Comparison of ENCODE assay signal across 21 cellular contexts in the genomic region with DNA sequence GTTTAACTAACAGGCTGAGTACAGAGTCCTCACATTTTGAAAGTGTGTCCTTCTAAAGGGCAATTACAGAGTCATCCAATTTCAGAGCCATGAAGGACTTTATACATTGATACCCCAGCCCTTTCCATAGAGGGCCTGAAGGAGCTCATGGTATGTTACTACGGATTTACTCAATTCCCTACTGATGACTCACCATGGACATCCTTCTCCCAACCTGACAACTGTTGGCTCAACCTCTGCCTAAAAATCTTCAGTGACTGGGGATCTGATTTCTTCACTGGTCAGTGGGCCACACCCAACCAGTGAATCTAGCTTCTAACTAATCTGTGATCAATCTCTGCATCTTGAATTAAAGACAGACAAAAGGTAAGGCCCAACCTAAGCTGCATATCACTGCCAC.
A peak's percentile ranks its signal among the peaks of the same experiment; 100 is the strongest.
DNase-seq lines count a peak whose midpoint lies in the region; ATAC-seq and TF ChIP-seq lines count a peak whose summit lies in the region.
"Had no signal": no experiment of that assay in that cellular context is flagged by ENCODE, and none has a peak within 500 bp of the region (broad histone marks: within the 10 kb centered on the region; RNA-seq: fewer than 3 reads in every experiment).

No MANE protein-coding gene starts in this region.

- H3K27ac ChIP-seq in CD4-positive, CD25-positive, alpha-beta regulatory T cell (ENCODE audit: insufficient read depth, low read length, poor library complexity, severe bottlenecking), result peak overlapping the region; percentile 37
- H3K27ac ChIP-seq in GM23338 (ENCODE audit: low read depth), result no peak overlapping the region
- H3K27ac ChIP-seq: 22Rv1, epithelial cell of prostate, gastrocnemius medialis, psoas muscle, stomach had no signal

- peaks cover 41% of the 10 kb centered on the region for H3K36me3 Mint-ChIP-seq in T-helper 1 cell treated with Interleukin-12 subunit alpha and Interleukin-12 subunit beta and Interleukin-4 antibody, amounts not matched to agents 30 μg/mL and 1 μg/mL, for 36 hours (ENCODE audit: low read depth)
- peaks cover 5% of the 10 kb centered on the region for H3K36me3 Mint-ChIP-seq in CD4-positive, CD25-positive, alpha-beta regulatory T cell
- no peaks in the 10 kb centered on the region for H3K36me3 Mint-ChIP-seq in GM23338 (ENCODE audit: low read depth)

- H4K20me1 ChIP-seq in GM23338 (replicated peaks; ENCODE audit: insufficient read depth), result no peaks in the 10 kb centered on the region

- H3K4me3 ChIP-seq in CD4-positive, CD25-positive, alpha-beta regulatory T cell (ENCODE audit: low read depth, low read length), result peak overlapping the region; percentile 23
- no peak overlapping the region for H3K4me3 ChIP-seq in fibroblast of mammary gland (ENCODE audit: control insufficient read depth, low read depth, low read length)
- H3K4me3 ChIP-seq in GM23338, result no peak overlapping the region
- H3K4me3 ChIP-seq: gastrocnemius medialis, psoas muscle, stomach had no signal

- H3K4me2 ChIP-seq in GM23338, result no peak overlapping the region

- no peak for TF ChIP-seq CTCF in fibroblast of mammary gland (conservative IDR thresholded peaks at IDR 0.05; ENCODE audit: control insufficient read depth, insufficient read depth, low read depth, low read length)
- no peak for TF ChIP-seq CTCF in GM23338 (conservative IDR thresholded peaks at IDR 0.05; ENCODE audit: low read depth in 2 of 2)

- peak overlapping the region; percentile 58 for H3K27ac Mint-ChIP-seq in T-helper 1 cell treated with Interleukin-12 subunit alpha and Interleukin-12 subunit beta and Interleukin-4 antibody, amounts not matched to agents 30 μg/mL and 1 μg/mL, for 36 hours
- H3K27ac Mint-ChIP-seq in CD4-positive, CD25-positive, alpha-beta regulatory T cell, result peak overlapping the region; percentile 95 to 100 (median 97)
- H3K27ac Mint-ChIP-seq in GM23338, result no peak overlapping the region
- H3K27ac Mint-ChIP-seq: H9 had no signal

- H3K27me3 ChIP-seq in CD4-positive, CD25-positive, alpha-beta regulatory T cell (ENCODE audit: control insufficient read depth, insufficient read depth, low read length), result no peaks in the 10 kb centered on the region
- H3K27me3 ChIP-seq in GM23338 (ENCODE audit: insufficient read depth), result no peaks in the 10 kb centered on the region
- H3K27me3 ChIP-seq: gastrocnemius medialis, stomach had no signal

- H3K36me3 ChIP-seq in CD4-positive, CD25-positive, alpha-beta regulatory T cell (ENCODE audit: control insufficient read depth, insufficient read depth, low read length), result no peaks in the 10 kb centered on the region
- H3K36me3 ChIP-seq in GM23338 (ENCODE audit: insufficient read depth), result no peaks in the 10 kb centered on the region
- H3K36me3 ChIP-seq: gastrocnemius medialis, stomach had no signal

- DNase-seq in T-helper 1 cell (no peak), RPMI7951 (ENCODE audit: low read depth) (peak; percentile 29), fibroblast of mammary gland (ENCODE audit: low read depth) (peak; percentile 14), GM23338 (ENCODE audit: low spot score) (no peak), NCI-H69 (lab: John Stamatoyannopoulos, UW) (no peak)
- no peak for DNase-seq in CD4-positive, CD25-positive, alpha-beta regulatory T cell
- DNase-seq: caudate nucleus; gastrocnemius medialis; H9; left colon; NCI-H146; NCI-H82; psoas muscle; small intestine; stimulated activated CD4-positive, alpha-beta T cell treated with anti-CD3 and anti-CD28 coated beads, Interleukin-2, amount 100 ng/mL, for 48 hours; stomach had no signal

- peaks cover 14% of the 10 kb centered on the region; the same call in 1 of the 2 replicates for H3K9me2 ChIP-seq in GM23338 (ENCODE audit: insufficient read depth)

- peaks cover 73% of the 10 kb centered on the region for H3K4me1 ChIP-seq in CD4-positive, CD25-positive, alpha-beta regulatory T cell (ENCODE audit: control insufficient read depth, insufficient read depth, low read length, poor library complexity, severe bottlenecking)
- H3K4me1 ChIP-seq in GM23338 (ENCODE audit: insufficient read depth), result peaks cover 16% of the 10 kb centered on the region
- H3K4me1 ChIP-seq: gastrocnemius medialis, psoas muscle, stomach had no signal

- peaks cover 65% of the 10 kb centered on the region for H3K4me1 Mint-ChIP-seq in T-helper 1 cell treated with Interleukin-12 subunit alpha and Interleukin-12 subunit beta and Interleukin-4 antibody, amounts not matched to agents 30 μg/mL and 1 μg/mL, for 36 hours (ENCODE audit: low read depth)
- peaks cover 33 to 91% (median 70%) of the 10 kb centered on the region in 4 donors for H3K4me1 Mint-ChIP-seq in CD4-positive, CD25-positive, alpha-beta regulatory T cell
- H3K4me1 Mint-ChIP-seq in GM23338, result peaks cover 19% of the 10 kb centered on the region

- no peaks in the 10 kb centered on the region for H3K79me2 ChIP-seq in GM23338 (replicated peaks; ENCODE audit: insufficient read depth)

- no peaks in the 10 kb centered on the region for H3F3A ChIP-seq in GM23338 (replicated peaks; ENCODE audit: low read depth)

- H3K9me3 ChIP-seq in CD4-positive, CD25-positive, alpha-beta regulatory T cell (ENCODE audit: control insufficient read depth in 2 of 2, low read length in 2 of 2), result peaks cover 4% of the 10 kb centered on the region in 2 experiments
- H3K9me3 ChIP-seq: gastrocnemius medialis, psoas muscle, stomach had no signal

- no peak overlapping the region for H3K4me3 Mint-ChIP-seq in T-helper 1 cell treated with Interleukin-12 subunit alpha and Interleukin-12 subunit beta and Interleukin-4 antibody, amounts not matched to agents 30 μg/mL and 1 μg/mL, for 36 hours
- peak overlapping the region; percentile 10 to 59 (median 47) for H3K4me3 Mint-ChIP-seq in CD4-positive, CD25-positive, alpha-beta regulatory T cell
- H3K4me3 Mint-ChIP-seq in GM23338, result no peak overlapping the region
- H3K4me3 Mint-ChIP-seq: H9, neural crest cell had no signal

- no peaks in the 10 kb centered on the region for H3K27me3 Mint-ChIP-seq in T-helper 1 cell treated with Interleukin-12 subunit alpha and Interleukin-12 subunit beta and Interleukin-4 antibody, amounts not matched to agents 30 μg/mL and 1 μg/mL, for 36 hours (ENCODE audit: low read depth)
- H3K27me3 Mint-ChIP-seq in CD4-positive, CD25-positive, alpha-beta regulatory T cell, result no peaks in the 10 kb centered on the region
- peaks cover 1% of the 10 kb centered on the region for H3K27me3 Mint-ChIP-seq in GM23338 (ENCODE audit: insufficient read depth, low read depth, poor library complexity)

- no peak overlapping the region for H2AFZ ChIP-seq in GM23338

- ATAC-seq in CD4-positive, CD25-positive, alpha-beta regulatory T cell (ENCODE audit: low read depth in 2 of 2), result no peak
- no peak for ATAC-seq in HG02970 (IDR thresholded peaks at IDR 0.05; ENCODE audit: low FRiP score, unreplicated experiment)
- no peak for ATAC-seq in GM23338
- ATAC-seq: gastrocnemius medialis, left colon, psoas muscle had no signal

- H3K9me3 Mint-ChIP-seq in T-helper 1 cell treated with Interleukin-12 subunit alpha and Interleukin-12 subunit beta and Interleukin-4 antibody, amounts not matched to agents 30 μg/mL and 1 μg/mL, for 36 hours, result peaks cover 14% of the 10 kb centered on the region
- H3K9me3 Mint-ChIP-seq in CD4-positive, CD25-positive, alpha-beta regulatory T cell, result peaks cover 2 to 17% (median 6%) of the 10 kb centered on the region in 7 donors
- H3K9me3 Mint-ChIP-seq in GM23338, result no peaks in the 10 kb centered on the region

TF ChIP-seq in GM23338, 12 proteins besides CTCF, POLR2A, EP300 and RAD21 (continues in another document):
- TF ChIP-seq STAT1 (IDR thresholded peaks at IDR 0.05; ENCODE audit: unreplicated experiment) (no peak), ZNF331 (CRISPR knock-in tag; IDR thresholded peaks at IDR 0.05; ENCODE audit: low read depth) (no peak), EZH2 (IDR thresholded peaks at IDR 0.05; ENCODE audit: low read depth, unreplicated experiment) (no peak), CREB1 (CRISPR knock-in tag; IDR thresholded peaks at IDR 0.05; ENCODE audit: low read depth) (no peak)
- TF ChIP-seq, protein P1, sequence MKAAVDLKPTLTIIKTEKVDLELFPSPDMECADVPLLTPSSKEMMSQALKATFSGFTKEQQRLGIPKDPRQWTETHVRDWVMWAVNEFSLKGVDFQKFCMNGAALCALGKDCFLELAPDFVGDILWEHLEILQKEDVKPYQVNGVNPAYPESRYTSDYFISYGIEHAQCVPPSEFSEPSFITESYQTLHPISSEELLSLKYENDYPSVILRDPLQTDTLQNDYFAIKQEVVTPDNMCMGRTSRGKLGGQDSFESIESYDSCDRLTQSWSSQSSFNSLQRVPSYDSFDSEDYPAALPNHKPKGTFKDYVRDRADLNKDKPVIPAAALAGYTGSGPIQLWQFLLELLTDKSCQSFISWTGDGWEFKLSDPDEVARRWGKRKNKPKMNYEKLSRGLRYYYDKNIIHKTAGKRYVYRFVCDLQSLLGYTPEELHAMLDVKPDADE (IDR thresholded peaks at IDR 0.05), result no peak
- TF ChIP-seq, protein P2, sequence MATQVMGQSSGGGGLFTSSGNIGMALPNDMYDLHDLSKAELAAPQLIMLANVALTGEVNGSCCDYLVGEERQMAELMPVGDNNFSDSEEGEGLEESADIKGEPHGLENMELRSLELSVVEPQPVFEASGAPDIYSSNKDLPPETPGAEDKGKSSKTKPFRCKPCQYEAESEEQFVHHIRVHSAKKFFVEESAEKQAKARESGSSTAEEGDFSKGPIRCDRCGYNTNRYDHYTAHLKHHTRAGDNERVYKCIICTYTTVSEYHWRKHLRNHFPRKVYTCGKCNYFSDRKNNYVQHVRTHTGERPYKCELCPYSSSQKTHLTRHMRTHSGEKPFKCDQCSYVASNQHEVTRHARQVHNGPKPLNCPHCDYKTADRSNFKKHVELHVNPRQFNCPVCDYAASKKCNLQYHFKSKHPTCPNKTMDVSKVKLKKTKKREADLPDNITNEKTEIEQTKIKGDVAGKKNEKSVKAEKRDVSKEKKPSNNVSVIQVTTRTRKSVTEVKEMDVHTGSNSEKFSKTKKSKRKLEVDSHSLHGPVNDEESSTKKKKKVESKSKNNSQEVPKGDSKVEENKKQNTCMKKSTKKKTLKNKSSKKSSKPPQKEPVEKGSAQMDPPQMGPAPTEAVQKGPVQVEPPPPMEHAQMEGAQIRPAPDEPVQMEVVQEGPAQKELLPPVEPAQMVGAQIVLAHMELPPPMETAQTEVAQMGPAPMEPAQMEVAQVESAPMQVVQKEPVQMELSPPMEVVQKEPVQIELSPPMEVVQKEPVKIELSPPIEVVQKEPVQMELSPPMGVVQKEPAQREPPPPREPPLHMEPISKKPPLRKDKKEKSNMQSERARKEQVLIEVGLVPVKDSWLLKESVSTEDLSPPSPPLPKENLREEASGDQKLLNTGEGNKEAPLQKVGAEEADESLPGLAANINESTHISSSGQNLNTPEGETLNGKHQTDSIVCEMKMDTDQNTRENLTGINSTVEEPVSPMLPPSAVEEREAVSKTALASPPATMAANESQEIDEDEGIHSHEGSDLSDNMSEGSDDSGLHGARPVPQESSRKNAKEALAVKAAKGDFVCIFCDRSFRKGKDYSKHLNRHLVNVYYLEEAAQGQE (IDR thresholded peaks at IDR 0.05; ENCODE audit: unreplicated experiment), result no peak

Comparison
In these comparisons a context has a peak if more than half of its experiments do, and no peak if none do; other contexts are left out.
1. H3K4me3 Mint-ChIP-seq: peak in CD4-positive, CD25-positive, alpha-beta regulatory T cell (4 of 4); none in T-helper 1 cell treated with Interleukin-12 subunit alpha and Interleukin-12 subunit beta and Interleukin-4 antibody, amounts not matched to agents 30 μg/mL and 1 μg/mL, for 36 hours (single experiment) and GM23338 (single experiment).
2. DNase-seq: peak in RPMI7951 (single experiment) and fibroblast of mammary gland (single experiment); none in T-helper 1 cell (0 of 5), CD4-positive, CD25-positive, alpha-beta regulatory T cell (0 of 3), GM23338 (single experiment) and NCI-H69 (single experiment).